In genomic region chr4:155935389-155935986, GRCh38 we compare ENCODE assay signal across 33 cellular contexts. TPM values are rescaled to one million over a fixed set of nuclear protein-coding genes. Genes with fewer than 3 reads are reported as not detected.
"Had no signal": no experiment of that assay in that cellular context is flagged by ENCODE, and none has a peak within 500 bp of the region (broad histone marks: within the 10 kb centered on the region; RNA-seq: fewer than 3 reads in every experiment).

No MANE protein-coding gene starts in this region.

- H3K27me3 Mint-ChIP-seq: activated CD4-positive, alpha-beta T cell treated with anti-CD3 and anti-CD28 coated beads for 36 hours; activated CD4-positive, alpha-beta T cell treated with anti-CD3 and anti-CD28 coated beads, Interleukin-2, amount 10 ng/mL, durations not matched to agents 7 days and 5 days; activated naive CD4-positive, alpha-beta T cell treated with anti-CD3 and anti-CD28 coated beads, Interleukin-2, amount 10 ng/mL, durations not matched to agents 7 days and 5 days; activated naive CD8-positive, alpha-beta T cell; activated naive CD8-positive, alpha-beta T cell treated with anti-CD3 and anti-CD28 coated beads, Interleukin-2, amount 50 U/mL, for 24 hours; central memory CD8-positive, alpha-beta T cell had no signal

- H3K27me3 ChIP-seq: brain microvascular endothelial cell, cardiac muscle cell, MG63, SJCRH30 had no signal

- H3K36me3 Mint-ChIP-seq: activated naive CD4-positive, alpha-beta T cell treated with anti-CD3 and anti-CD28 coated beads, Interleukin-2, amount 10 ng/mL, durations not matched to agents 7 days and 5 days had no signal

- H3K4me3 ChIP-seq: cardiac muscle cell, MG63, SJCRH30, SK-N-MC had no signal

- H3K4me1 Mint-ChIP-seq: activated CD4-positive, alpha-beta T cell treated with anti-CD3 and anti-CD28 coated beads for 36 hours; activated CD4-positive, alpha-beta T cell treated with anti-CD3 and anti-CD28 coated beads, Interleukin-2, amount 10 ng/mL, durations not matched to agents 7 days and 5 days; activated naive CD4-positive, alpha-beta T cell treated with anti-CD3 and anti-CD28 coated beads, Interleukin-2, amount 10 ng/mL, durations not matched to agents 7 days and 5 days; activated naive CD8-positive, alpha-beta T cell treated with anti-CD3 and anti-CD28 coated beads, Interleukin-2, amount 50 U/mL, for 24 hours; central memory CD8-positive, alpha-beta T cell; WTC11 had no signal

- H3K27ac Mint-ChIP-seq: activated CD4-positive, alpha-beta T cell treated with anti-CD3 and anti-CD28 coated beads for 36 hours; activated CD4-positive, alpha-beta T cell treated with anti-CD3 and anti-CD28 coated beads, Interleukin-2, amount 10 ng/mL, durations not matched to agents 7 days and 5 days; activated CD8-positive, alpha-beta T cell treated with anti-CD3 and anti-CD28 coated beads, Interleukin-2, amount 10 ng/mL, durations not matched to agents 7 days and 5 days; activated naive CD4-positive, alpha-beta T cell treated with anti-CD3 and anti-CD28 coated beads, Interleukin-2, amount 10 ng/mL, durations not matched to agents 7 days and 5 days; activated naive CD8-positive, alpha-beta T cell; activated naive CD8-positive, alpha-beta T cell treated with anti-CD3 and anti-CD28 coated beads, Interleukin-2, amount 50 U/mL, for 24 hours; WTC11 had no signal

- H3K4me1 ChIP-seq: SJCRH30 had no signal

- H3K36me3 ChIP-seq: brain microvascular endothelial cell, cardiac muscle cell, MG63, SJCRH30 had no signal

- DNase-seq: activated CD4-positive, alpha-beta T cell treated with anti-CD3 and anti-CD28 coated beads for 36 hours; activated CD4-positive, alpha-beta T cell treated with anti-CD3 and anti-CD28 coated beads, Interleukin-2, amount 10 ng/mL, durations not matched to agents 7 days and 5 days; activated CD4-positive, alpha-beta T cell treated with anti-CD3 and anti-CD28 coated beads, Interleukin-2, amount 50 U/mL, for 48 hours; activated CD8-positive, alpha-beta T cell treated with anti-CD3 and anti-CD28 coated beads, Interleukin-2, amount 10 ng/mL, durations not matched to agents 7 days and 5 days; activated effector memory CD4-positive, alpha-beta T cell treated with Interleukin-2 at 50 U/mL for 16 hours; activated naive CD4-positive, alpha-beta T cell treated with anti-CD3 and anti-CD28 coated beads, Interleukin-2, amount 10 ng/mL, durations not matched to agents 7 days and 5 days; activated naive CD8-positive, alpha-beta T cell treated with anti-CD3 and anti-CD28 coated beads, Interleukin-2, amount 50 U/mL, for 24 hours; activated T-cell treated with anti-CD3 and anti-CD28 coated beads, Interleukin-2, amount 50 U/mL, for 48 hours; aorta; brain microvascular endothelial cell; Kasumi-1; KG1; MG63; NCI-H1048; NCI-H1105 treated with DMSO at 0.1 percent for 48 hours; NCI-H1436; NCI-H1694; NCI-H1930; NCI-H2081 treated with DMSO at 0.1 percent for 48 hours; NCI-H226; NCI-H524 treated with DMSO at 0.1 percent for 48 hours; SHP77; SJCRH30; T1000 had no signal

- H3K9me3 ChIP-seq: MG63, SJCRH30 had no signal

- H3K27ac ChIP-seq: brain microvascular endothelial cell, cardiac muscle cell, SJCRH30, SK-N-MC had no signal

- ATAC-seq: activated CD4-positive, alpha-beta T cell treated with anti-CD3 and anti-CD28 coated beads for 36 hours; activated CD4-positive, CD25-positive, alpha-beta regulatory T cell treated with anti-CD3 and anti-CD28 coated beads, Interleukin-2, amount 50 U/mL, for 24 hours; activated CD8-positive, alpha-beta T cell treated with anti-CD3 and anti-CD28 coated beads, Interleukin-2, amount 10 ng/mL, durations not matched to agents 7 days and 5 days; activated naive CD8-positive, alpha-beta T cell treated with anti-CD3 and anti-CD28 coated beads, Interleukin-2, amount 50 U/mL, for 24 hours; Panc1; WTC11 had no signal

- H3K4me3 Mint-ChIP-seq: activated CD4-positive, alpha-beta T cell treated with anti-CD3 and anti-CD28 coated beads for 36 hours; activated CD4-positive, alpha-beta T cell treated with anti-CD3 and anti-CD28 coated beads, Interleukin-2, amount 10 ng/mL, durations not matched to agents 7 days and 5 days; activated CD8-positive, alpha-beta T cell treated with anti-CD3 and anti-CD28 coated beads, Interleukin-2, amount 10 ng/mL, durations not matched to agents 7 days and 5 days; activated naive CD4-positive, alpha-beta T cell treated with anti-CD3 and anti-CD28 coated beads, Interleukin-2, amount 10 ng/mL, durations not matched to agents 7 days and 5 days; activated naive CD8-positive, alpha-beta T cell; activated naive CD8-positive, alpha-beta T cell treated with anti-CD3 and anti-CD28 coated beads, Interleukin-2, amount 50 U/mL, for 24 hours; central memory CD8-positive, alpha-beta T cell; WTC11 had no signal

- H3K9me3 Mint-ChIP-seq: activated CD4-positive, alpha-beta T cell treated with anti-CD3 and anti-CD28 coated beads, Interleukin-2, amount 10 ng/mL, durations not matched to agents 7 days and 5 days; activated naive CD4-positive, alpha-beta T cell treated with anti-CD3 and anti-CD28 coated beads, Interleukin-2, amount 10 ng/mL, durations not matched to agents 7 days and 5 days; central memory CD8-positive, alpha-beta T cell had no signal

RNA-seq across cellular contexts. Expression of gene TDO2, which starts 32.0 kb away (rescaled TPM):
- total RNA-seq: activated CD4-positive, alpha-beta T cell treated with anti-CD3 and anti-CD28 coated beads for 36 hours; activated CD4-positive, alpha-beta T cell treated with anti-CD3 and anti-CD28 coated beads, Interleukin-2, amount 10 ng/mL, durations not matched to agents 7 days and 5 days; activated CD8-positive, alpha-beta T cell treated with anti-CD3 and anti-CD28 coated beads, Interleukin-2, amount 10 ng/mL, durations not matched to agents 7 days and 5 days; T-helper 1 cell treated with Interleukin-12 subunit alpha and Interleukin-12 subunit beta and Interleukin-4 antibody, amounts not matched to agents 30 ng/mL and 1 ng/mL, for 36 hours; T-helper 2 cell treated with Interferon-gamma antibody and Interleukin-4, amounts not matched to agents 100 ng/mL and 5 ng/mL, for 36 hours had no signal
